ENCODE assay signal across 12 cellular contexts in the genomic region with DNA sequence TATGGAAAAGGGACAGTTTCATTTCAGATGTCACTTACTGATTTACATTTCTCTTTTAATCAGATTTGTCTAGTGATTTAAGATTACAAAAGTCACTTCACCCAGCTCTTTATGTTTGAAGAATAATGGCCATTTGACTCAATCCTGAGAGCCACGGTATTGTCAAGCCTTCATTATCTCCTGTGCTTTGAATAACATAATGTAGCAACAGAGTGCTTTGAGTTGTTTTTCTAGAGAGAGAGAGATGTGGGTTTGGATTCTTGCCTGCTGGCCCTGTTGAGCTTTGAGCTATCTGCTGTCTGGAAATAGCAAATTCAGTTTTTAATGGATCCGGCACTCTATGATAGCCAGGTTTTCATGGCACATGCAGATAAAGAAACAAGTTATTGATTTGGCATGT.
A peak's percentile ranks its signal among the peaks of the same experiment; 100 is the strongest.
DNase-seq lines count a peak whose midpoint lies in the region; ATAC-seq lines count a peak whose summit lies in the region.
"Had no signal": no experiment of that assay in that cellular context is flagged by ENCODE, and none has a peak within 500 bp of the region (broad histone marks: within the 10 kb centered on the region; RNA-seq: fewer than 3 reads in every experiment).

No MANE protein-coding gene starts in this region.

- no peak for ATAC-seq in GM19324 (IDR thresholded peaks at IDR 0.05; ENCODE audit: low FRiP score, unreplicated experiment)

- peak; percentile 17 to 89 (median 59) for DNase-seq in NCI-H1417 (lab: John Stamatoyannopoulos, UW)
- DNase-seq in NCI-H1417 treated with DMSO at 0.1 percent for 48 hours (lab: John Stamatoyannopoulos, UW) = no peak
- peak; percentile 83 for DNase-seq in NCI-H345 treated with DMSO at 0.1 percent for 48 hours (lab: John Stamatoyannopoulos, UW; ENCODE audit: unreplicated experiment)
- DNase-seq in fibroblast of peridontal ligament (ENCODE audit: extremely low read depth) = peak; percentile 76
- peak; percentile 9 for DNase-seq in smooth muscle cell of the brain vasculature (ENCODE audit: low read depth, low spot score)
- DNase-seq in activated CD4-positive, alpha-beta T cell treated with anti-CD3 and anti-CD28 coated beads, Interleukin-2, amount 50 U/mL, for 48 hours = no peak
- DNase-seq in nucleus accumbens (lab: John Stamatoyannopoulos, UW) = no peak
- DNase-seq: activated naive CD4-positive, alpha-beta T cell treated with anti-CD3 and anti-CD28 coated beads, Interleukin-2, amount 50 U/mL, for 16 hours; DMS53; hippocampal formation; KBM-7 had no signal

Comparison
In these comparisons a context has a peak if more than half of its experiments do, and no peak if none do; other contexts are left out.
1. DNase-seq: peak in NCI-H1417 (3 of 3), NCI-H345 treated with DMSO at 0.1 percent for 48 hours (single experiment), fibroblast of peridontal ligament (single experiment) and smooth muscle cell of the brain vasculature (single experiment); none in NCI-H1417 treated with DMSO at 0.1 percent for 48 hours (single experiment), activated CD4-positive, alpha-beta T cell treated with anti-CD3 and anti-CD28 coated beads, Interleukin-2, amount 50 U/mL, for 48 hours (0 of 2) and nucleus accumbens (0 of 56).